Comparison of ENCODE assay signal across 10 cellular contexts in the genomic region with DNA sequence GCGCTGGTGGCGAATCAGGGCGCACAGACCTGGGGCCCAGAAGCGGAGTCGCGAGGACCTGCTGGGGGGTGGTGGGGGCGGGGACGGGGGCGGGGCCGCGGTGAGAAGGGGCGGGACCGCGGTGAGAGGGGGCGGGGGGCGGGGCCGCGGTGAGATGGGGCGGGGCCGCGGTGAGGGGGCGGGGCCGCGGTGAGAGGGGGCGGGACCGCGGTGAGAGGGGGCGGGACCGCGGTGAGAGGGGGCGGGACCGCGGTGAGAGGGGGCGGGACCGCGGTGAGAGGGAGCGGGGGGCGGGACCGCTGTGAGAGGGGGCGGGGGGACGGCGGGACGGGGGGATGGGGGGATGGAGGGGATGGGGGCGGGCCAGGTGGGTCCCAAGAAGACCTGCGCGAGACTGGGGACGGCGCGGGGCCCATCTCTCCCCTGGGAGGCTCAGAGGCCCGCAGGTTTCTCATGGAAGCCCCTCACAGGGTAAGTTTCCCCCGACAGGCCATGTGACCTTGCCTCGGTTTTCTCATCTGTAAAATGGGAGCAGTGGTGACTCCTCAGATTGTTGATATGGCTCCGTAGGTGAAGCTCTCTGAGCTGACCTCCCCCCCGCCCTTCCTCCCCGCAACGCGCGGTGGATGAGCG. TPM values are rescaled to one million over a fixed set of nuclear protein-coding genes. Genes with fewer than 3 reads are reported as not detected.
DNase-seq lines count a peak whose midpoint lies in the region; ATAC-seq, FAIRE-seq and TF ChIP-seq lines count a peak whose summit lies in the region.
"Had no signal": no experiment of that assay in that cellular context is flagged by ENCODE, and none has a peak within 500 bp of the region (broad histone marks: within the 10 kb centered on the region; RNA-seq: fewer than 3 reads in every experiment).

No MANE protein-coding gene starts in this region.

- peaks cover 8% of the 10 kb centered on the region for H3K9me3 Mint-ChIP-seq in GM23338

- peaks cover 14% of the 10 kb centered on the region for H3K27me3 Mint-ChIP-seq in GM23338 (ENCODE audit: insufficient read depth, low read depth, poor library complexity)

- H3K79me2 ChIP-seq in GM23338 (replicated peaks; ENCODE audit: insufficient read depth) = no peaks in the 10 kb centered on the region

- no peaks in the 10 kb centered on the region for H3K9me2 ChIP-seq in GM23338 (ENCODE audit: insufficient read depth)

- H2AFZ ChIP-seq in GM23338 = peak overlapping the region; percentile 76; the same call in 1 of the 2 replicates

- peak; percentile 71 for DNase-seq in GM23338 (ENCODE audit: low spot score)
- no peak for DNase-seq in adipocyte (ENCODE audit: low read depth)
- no peak for DNase-seq in EL
- DNase-seq in small intestine = no peak

- ATAC-seq in GM23338 = peak; percentile 35
- no peak for ATAC-seq in GM21576 (IDR thresholded peaks at IDR 0.05; ENCODE audit: unreplicated experiment)
- ATAC-seq in HG03520 (IDR thresholded peaks at IDR 0.05; ENCODE audit: unreplicated experiment) = no peak
- ATAC-seq: GM12878 had no signal

- peak overlapping the region; percentile 64 for H3K9ac ChIP-seq in adipocyte (ENCODE audit: low read length)
- H3K9ac ChIP-seq in iPS-15b (ENCODE audit: low read depth, low read length) = no peak overlapping the region
- no peak overlapping the region for H3K9ac ChIP-seq in skeletal muscle tissue (ENCODE audit: low read depth in 1 of 3, low read length in 3 of 3)

- H3K4me3 Mint-ChIP-seq in GM23338 = peak overlapping the region; percentile 59

- WGBS in small intestine, 3 donors = 18 to 39% (median 34%) methylated on average over 16 to 54 of the region's 59 CpGs

- H3F3A ChIP-seq in GM23338 (replicated peaks; ENCODE audit: low read depth) = peaks cover 8% of the 10 kb centered on the region

- H3K27me3 ChIP-seq in GM23338 (ENCODE audit: insufficient read depth) = no peaks in the 10 kb centered on the region
- H3K27me3 ChIP-seq in adipocyte (replicated peaks; ENCODE audit: control insufficient read depth, insufficient read depth, low read length) = no peaks in the 10 kb centered on the region
- H3K27me3 ChIP-seq in iPS-15b (ENCODE audit: control insufficient read depth, insufficient read depth, low read length) = no peaks in the 10 kb centered on the region
- peaks cover 4 to 12% (median 10%) of the 10 kb centered on the region in 3 donors for H3K27me3 ChIP-seq in skeletal muscle tissue (ENCODE audit: control insufficient read depth in 3 of 3, insufficient read depth in 3 of 3, low read length in 3 of 3)
- no peaks in the 10 kb centered on the region for H3K27me3 ChIP-seq in small intestine (ENCODE audit: control insufficient read depth in 2 of 2, insufficient read depth in 2 of 2, low read length in 2 of 2)

- no peak for FAIRE-seq in small intestine (lab: Jason Lieb, UNC)
- FAIRE-seq: GM12878 had no signal

- no peaks in the 10 kb centered on the region for H4K20me1 ChIP-seq in GM23338 (replicated peaks; ENCODE audit: insufficient read depth)

- TF ChIP-seq CTCF in GM23338 (conservative IDR thresholded peaks at IDR 0.05; ENCODE audit: low read depth in 2 of 2) = no peak

- H3K9me3 ChIP-seq in adipocyte (ENCODE audit: control insufficient read depth, low read length) = no peaks in the 10 kb centered on the region
- no peaks in the 10 kb centered on the region for H3K9me3 ChIP-seq in iPS-15b (ENCODE audit: control insufficient read depth, insufficient read depth, low read length)
- no peaks in the 10 kb centered on the region for H3K9me3 ChIP-seq in skeletal muscle tissue (ENCODE audit: control insufficient read depth in 3 of 3, low read length in 3 of 3)
- no peaks in the 10 kb centered on the region for H3K9me3 ChIP-seq in small intestine (ENCODE audit: control insufficient read depth, low read depth)

- no peak overlapping the region for H3K27ac Mint-ChIP-seq in GM23338

- H3K27ac ChIP-seq in GM23338 (ENCODE audit: low read depth) (no peak overlapping the region), skeletal muscle tissue (ENCODE audit: low read depth, low read length) (no peak overlapping the region), small intestine (ENCODE audit: low read depth in 1 of 2, low read length in 1 of 2) (no peak overlapping the region)

- H3K36me3 ChIP-seq in GM23338 (ENCODE audit: insufficient read depth) (no peaks in the 10 kb centered on the region), adipocyte (ENCODE audit: control insufficient read depth, insufficient read depth, low read length, severe bottlenecking) (peaks cover 8% of the 10 kb centered on the region), iPS-15b (ENCODE audit: control insufficient read depth, insufficient read depth, low read length) (peaks cover 11% of the 10 kb centered on the region), skeletal muscle tissue (ENCODE audit: control insufficient read depth in 3 of 3, insufficient read depth in 3 of 3, low read length in 3 of 3) (peaks cover 8 to 10% (median 8%) of the 10 kb centered on the region in 3 donors), small intestine (ENCODE audit: control insufficient read depth in 2 of 2, insufficient read depth in 2 of 2, low read length in 2 of 2) (no peaks in the 10 kb centered on the region)

- peaks cover 10% of the 10 kb centered on the region; the same call in 2 of the 3 replicates for H3K4me1 Mint-ChIP-seq in GM23338

- H3K4me1 ChIP-seq in GM23338 (ENCODE audit: insufficient read depth) (no peaks in the 10 kb centered on the region; the same call in 1 of the 2 replicates), adipocyte (ENCODE audit: control insufficient read depth, insufficient read depth, low read length) (peaks cover 12% of the 10 kb centered on the region), iPS-15b (ENCODE audit: control insufficient read depth, insufficient read depth, low read length) (no peaks in the 10 kb centered on the region), skeletal muscle tissue (ENCODE audit: control insufficient read depth in 3 of 3, insufficient read depth in 3 of 3, low read length in 3 of 3) (peaks cover 11 to 18% (median 13%) of the 10 kb centered on the region in 3 donors), small intestine (ENCODE audit: control insufficient read depth in 2 of 2, insufficient read depth in 1 of 2, low read depth in 1 of 2, low read length in 1 of 2) (peaks cover 0 to 4% of the 10 kb centered on the region in 2 donors)

- peak overlapping the region; percentile 70 for H3K4me3 ChIP-seq in GM23338
- peak overlapping the region; percentile 58 for H3K4me3 ChIP-seq in adipocyte (ENCODE audit: low read length)
- peak overlapping the region; percentile 74 for H3K4me3 ChIP-seq in iPS-15b (ENCODE audit: low read depth, low read length)
- peak overlapping the region in 2 of 3 donors; percentile 6 to 66 for H3K4me3 ChIP-seq in skeletal muscle tissue (ENCODE audit: low read length in 3 of 3)
- H3K4me3 ChIP-seq in small intestine (ENCODE audit: low read depth in 1 of 2, low read length in 2 of 2) = peak overlapping the region in 1 of 2 donors; percentile 30
- H3K4me3 ChIP-seq: GM12878 had no signal

- peak overlapping the region; percentile 90 for H3K4me2 ChIP-seq in GM23338

- peaks cover 3% of the 10 kb centered on the region; the same call in 1 of the 3 replicates for H3K36me3 Mint-ChIP-seq in GM23338 (ENCODE audit: low read depth)

TF ChIP-seq in GM23338, 12 proteins besides CTCF, POLR2A, EP300 and RAD21 (continues in another document):
- TF ChIP-seq EZH2phosphoT487 (IDR thresholded peaks at IDR 0.05; ENCODE audit: unreplicated experiment) = no peak
- no peak for TF ChIP-seq POLR2AphosphoS5 (IDR thresholded peaks at IDR 0.05; ENCODE audit: low read depth)
- no peak for TF ChIP-seq EZH2 (IDR thresholded peaks at IDR 0.05; ENCODE audit: low read depth, unreplicated experiment)
- TF ChIP-seq STAT1 (IDR thresholded peaks at IDR 0.05; ENCODE audit: unreplicated experiment) = no peak
- TF ChIP-seq CREB1 (CRISPR knock-in tag; IDR thresholded peaks at IDR 0.05; ENCODE audit: low read depth) = no peak
- TF ChIP-seq NANOG (IDR thresholded peaks at IDR 0.05; ENCODE audit: borderline replicate concordance) = no peak

RNA-seq across cellular contexts. Expression of gene DBNDD1, which starts 28.6 kb away (rescaled TPM):
- total RNA-seq in GM23338 (2014; rRNA removed; shearing (Covaris generic)) = 69.2 and 90.8 TPM in 2 replicates
- polyA plus RNA-seq in GM23338 (2016; fragmentation: Nextera tagmentation; extraction: Ambion mirVana) (62.5 and 63.3 TPM in 2 replicates), small intestine (1 to 10 TPM in 1 of 3 donors, under 1 TPM in 1, not detected in 1; 0.67 to 2.2 TPM)
- total RNA-seq in skeletal muscle tissue = 3.1 TPM

RNA-seq across cellular contexts. Expression of gene PRDM7, which starts 29.3 kb away (rescaled TPM):
- total RNA-seq in GM23338 (2014; rRNA removed; shearing (Covaris generic)) = not detected in 2 replicates
- polyA plus RNA-seq in GM23338 (2016; fragmentation: Nextera tagmentation; extraction: Ambion mirVana) (0.08 TPM in 1 of 2 replicates, not detected in the other), small intestine (not detected)
- not detected for total RNA-seq in skeletal muscle tissue
- total RNA-seq: aorta, GM12878 had no signal
- polyA plus RNA-seq: aorta, GM12878 had no signal

Comparison
In these comparisons a context has a peak if more than half of its experiments do, and no peak if none do; other contexts are left out.
1. RNA of gene DBNDD1, which starts 28.6 kb away (total RNA-seq): 69.2 to 90.8 TPM in GM23338; 3.1 TPM in skeletal muscle tissue (single experiment); every median in the first group is over 10 times any median in the second.